17 cellular contexts compared by ENCODE assay signal in the genomic region with DNA sequence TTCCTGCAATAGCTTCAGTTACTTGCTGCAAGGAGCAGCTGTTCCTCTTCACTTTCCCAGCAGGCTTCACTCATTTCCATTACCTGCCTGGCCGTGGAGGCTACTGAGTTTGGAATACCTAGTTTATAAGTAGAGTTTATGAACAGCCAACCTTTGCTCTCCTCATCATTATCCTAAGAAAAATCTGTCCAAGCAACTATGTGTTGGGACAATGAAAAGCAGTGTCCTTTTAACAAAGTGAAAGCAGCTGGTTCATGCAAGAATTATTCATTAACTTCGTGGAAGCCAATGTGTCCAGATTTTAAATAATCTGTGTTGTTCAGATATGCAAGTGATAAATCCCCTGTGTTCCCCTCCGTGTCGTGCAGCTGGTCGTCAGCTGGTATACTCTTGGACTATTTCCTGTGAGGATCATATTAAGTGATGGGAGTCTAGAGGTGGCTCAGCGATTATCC. TPM values are rescaled to one million over a fixed set of nuclear protein-coding genes. Genes with fewer than 3 reads are reported as not detected.
DNase-seq lines count a peak whose midpoint lies in the region; ATAC-seq and TF ChIP-seq lines count a peak whose summit lies in the region.
"Had no signal": no experiment of that assay in that cellular context is flagged by ENCODE, and none has a peak within 500 bp of the region (broad histone marks: within the 10 kb centered on the region; RNA-seq: fewer than 3 reads in every experiment).

No MANE protein-coding gene starts in this region.

- no peaks in the 10 kb centered on the region for H3K9me3 ChIP-seq in sigmoid colon
- H3K9me3 ChIP-seq: prostate gland had no signal

- no peak overlapping the region for H3K27ac ChIP-seq in sigmoid colon
- H3K27ac ChIP-seq: epithelial cell of prostate, prostate gland had no signal

- H3K4me3 ChIP-seq in foreskin fibroblast (ENCODE audit: low read depth in 1 of 2, low read length in 2 of 2) (peak overlapping the region; percentile 12 to 36), sigmoid colon (no peak overlapping the region)
- H3K4me3 ChIP-seq: prostate gland had no signal

- TF ChIP-seq CTCF in foreskin fibroblast (IDR thresholded peaks at IDR 0.05; ENCODE audit: low read depth, low read length) (no peak), sigmoid colon (IDR thresholded peaks at IDR 0.05) (no peak)

- 11 to 43% methylated on average over 6 of the region's 6 CpGs for WGBS in sigmoid colon, 2 donors

- no peak for TF ChIP-seq POLR2A in sigmoid colon (IDR thresholded peaks at IDR 0.05)

- no peaks in the 10 kb centered on the region for H3K4me1 ChIP-seq in sigmoid colon
- H3K4me1 ChIP-seq: prostate gland had no signal

- no peak for TF ChIP-seq EP300 in sigmoid colon (IDR thresholded peaks at IDR 0.05)

- intact Hi-C loops in sciatic nerve (cut with DNase I) (no loop called here), sigmoid colon (cut with DNase I) (no loop called here)

- peak; percentile 59 for ATAC-seq in sciatic nerve
- ATAC-seq: activated CD8-positive, alpha-beta memory T cell treated with anti-CD3 and anti-CD28 coated beads, Interleukin-2, amount 10 ng/mL, durations not matched to agents 7 days and 5 days; CD8-positive, alpha-beta T cell; stimulated activated naive B cell treated with anti-CD40 and anti-IgM and Interleukin-4, amounts not matched to agents 10 μg/mL and 1 μg/mL and 100 μg/mL, for 72 hours had no signal

- H3K27me3 ChIP-seq in sigmoid colon: no peaks in the 10 kb centered on the region

- DNase-seq in GM03348 (ENCODE audit: low spot score) (peak; percentile 11), NCI-H146 treated with DMSO at 0.1 percent for 48 hours (lab: John Stamatoyannopoulos, UW; ENCODE audit: unreplicated experiment) (peak; percentile 51), foreskin fibroblast (peak in 1 of 2 donors; percentile 34), sciatic nerve (ENCODE audit: low spot score) (no peak), activated gamma-delta T cell (lab: John Stamatoyannopoulos, UW) (no peak), CD1c-positive myeloid dendritic cell (ENCODE audit: extremely low spot score) (no peak), amniotic stem cell (lab: John Stamatoyannopoulos, UW) (no peak), sigmoid colon (no peak)
- DNase-seq: activated CD8-positive, alpha-beta memory T cell treated with anti-CD3 and anti-CD28 coated beads, Interleukin-2, amount 10 ng/mL, durations not matched to agents 7 days and 5 days; activated naive CD4-positive, alpha-beta T cell treated with anti-CD3 and anti-CD28 coated beads, Interleukin-2, amount 50 U/mL, for 16 hours; CD8-positive, alpha-beta T cell; central memory CD4-positive, alpha-beta T cell; NCI-H1930; stimulated activated CD4-positive, alpha-beta T cell treated with anti-CD3 and anti-CD28 coated beads, Interleukin-4, amount 100 ng/mL, for 4 hours; stimulated activated naive B cell treated with anti-CD40 and anti-IgM and Interleukin-4, amounts not matched to agents 10 μg/mL and 1 μg/mL and 100 μg/mL, for 72 hours had no signal

- no peaks in the 10 kb centered on the region for H3K36me3 ChIP-seq in sigmoid colon
- H3K36me3 ChIP-seq: prostate gland had no signal

RNA-seq across cellular contexts. Expression of a gene that starts 39.3 kb away (rescaled TPM):
- total RNA-seq in sciatic nerve (125 TPM), sigmoid colon (100 to 1,000 TPM in 1 of 4 donors, 10 to 100 TPM in 3; 78.1 to 113 (median 90.4) TPM)
- 100 to 1,000 TPM in 1 of 3 donors, 10 to 100 TPM in 2; 59.2 to 102 (median 61.9) TPM for polyA plus RNA-seq in sigmoid colon

Comparison
In these comparisons a context has a peak if more than half of its experiments do, and no peak if none do; other contexts are left out.
1. DNase-seq: peak in GM03348 (single experiment) and NCI-H146 treated with DMSO at 0.1 percent for 48 hours (single experiment); none in sciatic nerve (single experiment), activated gamma-delta T cell (single experiment), CD1c-positive myeloid dendritic cell (single experiment), amniotic stem cell (single experiment) and sigmoid colon (single experiment).
2. H3K4me3 ChIP-seq: peak in foreskin fibroblast (2 of 2); none in sigmoid colon (0 of 4).